8 cellular contexts compared by ENCODE assay signal in genomic region chr4:133483600-133484246, GRCh38.
DNase-seq lines count a peak whose midpoint lies in the region; ATAC-seq and TF ChIP-seq lines count a peak whose summit lies in the region.

No MANE protein-coding gene starts in this region.

- in situ Hi-C loops in brain microvascular endothelial cell (cut with HindIII; ENCODE audit: low pct_ligation_motif_present, low sequenced_read_pairs): no loop called here

- no peaks in the 10 kb centered on the region for H3K79me1 ChIP-seq in mesendoderm (ENCODE audit: low read length)

- H2BK15ac ChIP-seq in mesendoderm (replicated peaks; ENCODE audit: low read depth): no peak overlapping the region

- H3K4ac ChIP-seq in mesendoderm (ENCODE audit: low read depth, low read length): no peak overlapping the region

- no peak overlapping the region for H3K56ac ChIP-seq in mesendoderm (ENCODE audit: low read length)

- WGBS in mesendoderm (ENCODE audit: extremely low coverage, insufficient coverage, low lambda C conversion rate): no CpG with 5 or more reads among the region's 4 CpGs

- no peak overlapping the region for H2BK5ac ChIP-seq in mesendoderm (ENCODE audit: low read length)

- peak; percentile 60 for DNase-seq in EH (ENCODE audit: low read depth)
- peak; percentile 36 for DNase-seq in M059J (ENCODE audit: low read depth)
- DNase-seq in brain microvascular endothelial cell: peak; percentile 56
- DNase-seq in mesendoderm: peak; percentile 90
- no peak for DNase-seq in stimulated activated CD4-positive, alpha-beta T cell treated with anti-CD3 and anti-CD28 coated beads, Interleukin-4, amount 100 ng/mL, for 1 hour
- no peak for DNase-seq in left ventricle myocardium superior

- no peak overlapping the region for H2BK120ac ChIP-seq in mesendoderm (ENCODE audit: low read depth, low read length)

- intact Hi-C loops in left ventricle myocardium superior (cut with micrococcal nuclease): no loop called here

- H3K9ac ChIP-seq in mesendoderm (ENCODE audit: low read length): no peak overlapping the region

- ATAC-seq in GM19463 (IDR thresholded peaks at IDR 0.05; ENCODE audit: unreplicated experiment): no peak
- ATAC-seq in GM21576 (IDR thresholded peaks at IDR 0.05; ENCODE audit: unreplicated experiment): no peak
- no peak for ATAC-seq in left ventricle myocardium superior

- H4K5ac ChIP-seq in mesendoderm (ENCODE audit: low read length): no peak overlapping the region

- H3K36me3 ChIP-seq in brain microvascular endothelial cell (replicated peaks) (no peaks in the 10 kb centered on the region), mesendoderm (ENCODE audit: control insufficient read depth, insufficient read depth, low read length) (no peaks in the 10 kb centered on the region)

- TF ChIP-seq CTCF in brain microvascular endothelial cell (IDR thresholded peaks at IDR 0.05; ENCODE audit: low read depth, low read length, missing control alignments): peak; percentile 65

- H3K4me1 ChIP-seq in mesendoderm (ENCODE audit: control insufficient read depth, low read depth, low read length): no peaks in the 10 kb centered on the region

- no peak overlapping the region for H3K23ac ChIP-seq in mesendoderm (ENCODE audit: low read length)

- H3K27ac ChIP-seq in brain microvascular endothelial cell: no peak overlapping the region
- H3K27ac ChIP-seq in mesendoderm (ENCODE audit: low read depth, low read length): no peak overlapping the region

- H2AK5ac ChIP-seq in mesendoderm (ENCODE audit: low read length): no peak overlapping the region

- no peaks in the 10 kb centered on the region for H3K27me3 ChIP-seq in brain microvascular endothelial cell (replicated peaks)
- no peaks in the 10 kb centered on the region for H3K27me3 ChIP-seq in mesendoderm (ENCODE audit: insufficient read depth, low read length, poor library complexity)

- no peak overlapping the region for H3K4me2 ChIP-seq in mesendoderm (ENCODE audit: low read length)

- no peak overlapping the region for H4K8ac ChIP-seq in mesendoderm (ENCODE audit: low read depth, low read length)

- H3K18ac ChIP-seq in mesendoderm (ENCODE audit: low read length): peak overlapping the region; percentile 97

- H3K79me2 ChIP-seq in mesendoderm (ENCODE audit: control insufficient read depth, insufficient read depth, low read length): no peaks in the 10 kb centered on the region

- H3K4me3 ChIP-seq in brain microvascular endothelial cell (ENCODE audit: low read depth, low read length) (no peak overlapping the region), mesendoderm (ENCODE audit: low read length) (no peak overlapping the region)

Comparison
In these comparisons a context has a peak if more than half of its experiments do, and no peak if none do; other contexts are left out.
1. DNase-seq: peak in EH (single experiment), M059J (single experiment), brain microvascular endothelial cell (single experiment) and mesendoderm (single experiment); none in stimulated activated CD4-positive, alpha-beta T cell treated with anti-CD3 and anti-CD28 coated beads, Interleukin-4, amount 100 ng/mL, for 1 hour (single experiment) and left ventricle myocardium superior (single experiment).